ENCODE assay signal across 8 cellular contexts in the genomic region with DNA sequence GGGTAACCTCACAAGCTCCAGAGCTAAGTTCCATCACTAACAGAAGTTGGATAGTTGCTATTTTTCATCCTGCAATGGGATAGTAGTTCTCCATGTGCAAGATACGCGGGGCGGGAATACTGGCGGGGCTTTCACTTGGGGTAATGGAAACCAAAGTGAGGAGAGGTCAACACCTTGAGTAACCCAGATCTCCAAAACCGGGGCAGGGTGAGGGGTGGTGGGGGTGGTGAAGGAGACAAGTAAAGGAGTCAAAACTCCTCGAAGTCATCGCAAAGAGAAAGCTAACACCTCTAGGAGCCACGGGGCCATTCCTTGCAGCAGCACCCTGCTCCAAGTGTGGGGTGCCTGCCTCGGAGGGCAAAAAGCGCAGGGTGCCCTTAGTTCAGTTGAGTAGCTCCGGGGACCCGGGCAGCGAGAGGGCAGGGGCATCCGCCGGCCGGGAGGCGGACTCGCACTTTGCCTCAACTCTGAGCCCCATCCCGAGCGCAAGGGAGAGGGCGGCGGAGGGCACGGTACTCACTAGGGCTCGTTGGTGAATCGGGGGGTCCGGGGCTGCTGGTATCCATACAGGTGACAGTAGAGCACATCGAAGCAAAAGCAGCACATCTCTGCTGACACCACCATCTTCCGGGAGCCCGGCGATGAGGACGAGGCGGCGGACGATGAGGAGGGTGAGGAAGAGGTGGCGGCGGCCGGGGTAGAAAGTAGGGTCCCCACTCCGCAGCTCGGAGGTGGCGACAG. TPM values are rescaled to one million over a fixed set of nuclear protein-coding genes. Genes with fewer than 3 reads are reported as not detected.
DNase-seq lines count a peak whose midpoint lies in the region; ATAC-seq and TF ChIP-seq lines count a peak whose summit lies in the region.

No MANE protein-coding gene starts in this region.

- H2AFZ ChIP-seq in OCI-LY7 (ENCODE audit: low read length) = peak overlapping the region; percentile 74; the same call in 1 of the 2 replicates

- 0 to 47% (median 24%) methylated on average over 11 to 40 of the region's 40 CpGs for WGBS in heart left ventricle, 4 donors

- H3K4me3 Mint-ChIP-seq in activated naive CD4-positive, alpha-beta T cell treated with anti-CD3 and anti-CD28 coated beads, Interleukin-2, amount 10 ng/mL, durations not matched to agents 7 days and 5 days = peak overlapping the region; percentile 85

- H3K36me3 ChIP-seq in OCI-LY7 (ENCODE audit: insufficient read depth, low read length) (no peaks in the 10 kb centered on the region), heart left ventricle (no peaks in the 10 kb centered on the region)

- H3K9me3 Mint-ChIP-seq in activated naive CD4-positive, alpha-beta T cell treated with anti-CD3 and anti-CD28 coated beads, Interleukin-2, amount 10 ng/mL, durations not matched to agents 7 days and 5 days = no peaks in the 10 kb centered on the region

- peaks cover 51% of the 10 kb centered on the region for H3K79me2 ChIP-seq in OCI-LY7 (ENCODE audit: insufficient read depth, low read depth, low read length)

- peaks cover 63% of the 10 kb centered on the region for H3K4me1 ChIP-seq in OCI-LY7 (ENCODE audit: insufficient read depth, low read length, poor library complexity, severe bottlenecking)
- peaks cover 0 to 14% (median 3%) of the 10 kb centered on the region in 12 donors for H3K4me1 ChIP-seq in heart left ventricle

- no peak for TF ChIP-seq POLR2A in heart left ventricle (IDR thresholded peaks at IDR 0.05)

- POLR2A ChIA-PET in OCI-LY7 (lab: Charles Lee) = interaction anchor here (0.7 to 2.3 kb wide), 4 partner anchors 11 to 167 kb away, joined by 3 to 6 read pairs (median 4); no protein-coding TSS in a partner anchor

- peak overlapping the region; percentile 91 for H3K4me2 ChIP-seq in OCI-LY7 (ENCODE audit: low read length)

- peak overlapping the region; percentile 76 for H3K27ac ChIP-seq in OCI-LY7 (ENCODE audit: low read depth, low read length, poor library complexity, severe bottlenecking)
- peak overlapping the region; percentile 65 to 86 (median 80) for H3K27ac ChIP-seq in heart left ventricle

- intact Hi-C loops in OCI-LY7 (cut with micrococcal nuclease; ENCODE audit: unreplicated experiment) = loop anchor here (5.0 kb wide), 1 partner anchor 150 kb away; no protein-coding TSS in a partner anchor
- intact Hi-C loops in heart left ventricle (cut with DNase I) = loop anchor here in 6 of 10 donors (5.0 to 10.0 kb wide), 6 partner anchors 52 to 155 kb away; no protein-coding TSS in a partner anchor
- intact Hi-C loops in posterior cingulate gyrus (cut with DNase I) = loop anchor here (10.0 kb wide), 1 partner anchor 152 kb away; no protein-coding TSS in a partner anchor

- H3K9me3 ChIP-seq in OCI-LY7 (ENCODE audit: low read length) = no peaks in the 10 kb centered on the region
- H3K9me3 ChIP-seq in heart left ventricle = no peaks in the 10 kb centered on the region

- H3K9me2 ChIP-seq in OCI-LY7 (ENCODE audit: insufficient read depth, low read length) = no peaks in the 10 kb centered on the region

- peak overlapping the region; percentile 88 for H3K27ac Mint-ChIP-seq in activated naive CD4-positive, alpha-beta T cell treated with anti-CD3 and anti-CD28 coated beads, Interleukin-2, amount 10 ng/mL, durations not matched to agents 7 days and 5 days

- peaks cover 0 to 27% (median 0%) of the 10 kb centered on the region in 9 donors for H3K27me3 ChIP-seq in heart left ventricle

- CTCF ChIA-PET in OCI-LY7 (lab: Charles Lee; ENCODE audit: unreplicated experiment) = interaction anchor here (1.3 kb wide), 1 partner anchor 23 kb away, joined by 3 read pairs; no protein-coding TSS in a partner anchor
- CTCF ChIA-PET in activated naive CD4-positive, alpha-beta T cell treated with anti-CD3 and anti-CD28 coated beads, Interleukin-2, amount 10 ng/mL, durations not matched to agents 7 days and 5 days (lab: Charles Lee) = interaction anchor here (0.7 to 0.9 kb wide), 2 partner anchors 157 to 171 kb away, joined by 3 read pairs; no protein-coding TSS in a partner anchor

- peak overlapping the region; percentile 91 for H3K4me3 ChIP-seq in OCI-LY7 (ENCODE audit: low read depth, low read length, poor library complexity, severe bottlenecking)
- peak overlapping the region; percentile 47 to 97 (median 80) for H3K4me3 ChIP-seq in heart left ventricle

- ATAC-seq in GM18499 (IDR thresholded peaks at IDR 0.05; ENCODE audit: insufficient read depth, unreplicated experiment) (peak; percentile 3), HG02610 (IDR thresholded peaks at IDR 0.05; ENCODE audit: unreplicated experiment) (peak; percentile 3), heart left ventricle (peak; percentile 32 to 62 (median 57))

- H4K20me1 ChIP-seq in OCI-LY7 (ENCODE audit: insufficient read depth, low read length) = peaks cover 20% of the 10 kb centered on the region; the same call in 1 of the 2 replicates

- peaks cover 2% of the 10 kb centered on the region for H3K36me3 Mint-ChIP-seq in activated naive CD4-positive, alpha-beta T cell treated with anti-CD3 and anti-CD28 coated beads, Interleukin-2, amount 10 ng/mL, durations not matched to agents 7 days and 5 days

- H3K4me1 Mint-ChIP-seq in activated naive CD4-positive, alpha-beta T cell treated with anti-CD3 and anti-CD28 coated beads, Interleukin-2, amount 10 ng/mL, durations not matched to agents 7 days and 5 days = peaks cover 19% of the 10 kb centered on the region

- BruUV-seq in OCI-LY7 (replicated peaks; lab: Mats Ljungman, UMichigan) = no TSS peak

- peak; percentile 37 for DNase-seq in OCI-LY7 (ENCODE audit: low spot score)
- DNase-seq in activated naive CD4-positive, alpha-beta T cell treated with anti-CD3 and anti-CD28 coated beads, Interleukin-2, amount 10 ng/mL, durations not matched to agents 7 days and 5 days = peak; percentile 43
- DNase-seq in heart left ventricle = peak in 4 of 5 donors; percentile 9 to 29 (median 22)
- DNase-seq in posterior cingulate gyrus = peak in 9 of 10 donors; percentile 2 to 83 (median 26)
- DNase-seq in DMS153 (lab: John Stamatoyannopoulos, UW) = no peak
- DNase-seq in NCI-H446 treated with DMSO at 0.1 percent for 48 hours (lab: John Stamatoyannopoulos, UW) = no peak

- H3K27me3 Mint-ChIP-seq in activated naive CD4-positive, alpha-beta T cell treated with anti-CD3 and anti-CD28 coated beads, Interleukin-2, amount 10 ng/mL, durations not matched to agents 7 days and 5 days = no peaks in the 10 kb centered on the region

- no peak for TF ChIP-seq CTCF in OCI-LY7 (conservative IDR thresholded peaks at IDR 0.05; ENCODE audit: low read length)
- no peak for TF ChIP-seq CTCF in heart left ventricle (IDR thresholded peaks at IDR 0.05)

RNA-seq across cellular contexts. Expression of gene AMMECR1, which starts 0.6 kb away (rescaled TPM):
- total RNA-seq in OCI-LY7 (2014; rRNA removed; shearing (Covaris generic)) = 12.5 and 19.1 TPM in 2 replicates
- total RNA-seq in OCI-LY7 (2022) (32.3 and 36.4 TPM in 2 replicates), heart left ventricle (1 to 10 TPM in 6 of 9 donors, under 1 TPM in 3; 0.56 to 4.1 (median 1.2) TPM)
- 1 to 10 TPM in 1 of 2 donors, under 1 TPM in 1; 0.97 to 1.1 TPM for polyA plus RNA-seq in heart left ventricle

RNA-seq across cellular contexts. Expression of gene RTL9, which starts 41.4 kb away (rescaled TPM):
- not detected in 2 replicates for total RNA-seq in OCI-LY7 (2014; rRNA removed; shearing (Covaris generic))
- not detected in 2 replicates for total RNA-seq in OCI-LY7 (2022)
- 1 to 10 TPM in 2 of 9 donors, under 1 TPM in 7; 0.51 to 2.0 (median 0.65) TPM for total RNA-seq in heart left ventricle
- 1 to 10 TPM in 1 of 2 donors, under 1 TPM in 1; 0.15 to 1.1 TPM for polyA plus RNA-seq in heart left ventricle

Comparison
In these comparisons a context has a peak if more than half of its experiments do, and no peak if none do; other contexts are left out.
1. ATAC-seq: peak in every context shown above with its lines; median percentile 57 in heart left ventricle; 3 in GM18499; 3 in HG02610.
2. DNase-seq: peak in OCI-LY7 (single experiment), activated naive CD4-positive, alpha-beta T cell treated with anti-CD3 and anti-CD28 coated beads, Interleukin-2, amount 10 ng/mL, durations not matched to agents 7 days and 5 days (single experiment), heart left ventricle (4 of 5) and posterior cingulate gyrus (9 of 10); none in DMS153 (single experiment) and NCI-H446 treated with DMSO at 0.1 percent for 48 hours (single experiment).